In genomic region chr2:127434515-127434914, GRCh38 we compare ENCODE assay signal across 40 cellular contexts. TPM values are rescaled to one million over a fixed set of nuclear protein-coding genes. Genes with fewer than 3 reads are reported as not detected.
A peak's percentile ranks its signal among the peaks of the same experiment; 100 is the strongest.
DNase-seq lines count a peak whose midpoint lies in the region; ATAC-seq, FAIRE-seq and TF ChIP-seq lines count a peak whose summit lies in the region.
"Had no signal": no experiment of that assay in that cellular context is flagged by ENCODE, and none has a peak within 500 bp of the region (broad histone marks: within the 10 kb centered on the region; RNA-seq: fewer than 3 reads in every experiment).

No MANE protein-coding gene starts in this region.

- H4K20me1 ChIP-seq in K562 (replicated peaks; ENCODE audit: control insufficient read depth, insufficient read depth, low read length): no peaks in the 10 kb centered on the region
- H4K20me1 ChIP-seq: BLaER1; BLaER1 treated with 17β-estradiol and CSF1 and Interleukin-3, amounts not matched to agents 10 nM and 100 nM had no signal

- no peaks in the 10 kb centered on the region for H3K9me3 ChIP-seq in HEK293 (ENCODE audit: control insufficient read depth, insufficient read depth, low read depth, low read length)
- H3K9me3 ChIP-seq in K562 (replicated peaks; ENCODE audit: control insufficient read depth, insufficient read depth, low read depth, low read length): no peaks in the 10 kb centered on the region
- peaks cover 0 to 4% of the 10 kb centered on the region in 2 donors for H3K9me3 ChIP-seq in lung (ENCODE audit: control insufficient read depth in 2 of 2, insufficient read depth in 1 of 2, low read length in 1 of 2)
- H3K9me3 ChIP-seq: BE2C, Caco-2 had no signal

- H3K27me3 ChIP-seq in K562 (ENCODE audit: control insufficient read depth in 2 of 2, insufficient read depth in 2 of 2, low read length in 2 of 2): peaks cover 2 to 19% of the 10 kb centered on the region in 2 experiments; a peak in 2 of 5 replicates
- no peaks in the 10 kb centered on the region for H3K27me3 ChIP-seq in lung (ENCODE audit: control insufficient read depth, insufficient read depth)
- H3K27me3 ChIP-seq: BE2C; BLaER1; BLaER1 treated with 17β-estradiol and CSF1 and Interleukin-3, amounts not matched to agents 10 nM and 100 nM had no signal

- H3K79me2 ChIP-seq in K562 (ENCODE audit: control insufficient read depth, insufficient read depth, low read length): no peaks in the 10 kb centered on the region

- 18% methylated on average over 6 of the region's 6 CpGs for whole genome bisulfite sequencing in K562 (ENCODE audit: insufficient coverage, low coverage, missing lambda C conversion rate)
- 92 to 97% methylated on average over 6 of the region's 6 CpGs for WGBS in lung, 2 donors

- no peaks in the 10 kb centered on the region for H3K36me3 Mint-ChIP-seq in osteocyte (ENCODE audit: unreplicated experiment)
- H3K36me3 Mint-ChIP-seq: CD14-positive monocyte; CD4-positive, alpha-beta memory T cell; CD4-positive, CD25-positive, alpha-beta regulatory T cell; CD8-positive, alpha-beta memory T cell; CD8-positive, alpha-beta T cell had no signal

- in situ Hi-C loops in K562 (cut with MboI): no loop called here

- H3K4me2 ChIP-seq in K562 (ENCODE audit: insufficient read depth, low read length): no peak overlapping the region
- H3K4me2 ChIP-seq: A549; BLaER1; BLaER1 treated with 17β-estradiol and CSF1 and Interleukin-3, amounts not matched to agents 10 nM and 100 nM had no signal

- FAIRE-seq in K562 (lab: Jason Lieb, UNC): peak; percentile 15
- FAIRE-seq: A204.1, A549, D721Med had no signal

- no TSS peak for BruUV-seq in K562 (replicated peaks; lab: Mats Ljungman, UMichigan)

- no peaks in the 10 kb centered on the region for H3K9me3 Mint-ChIP-seq in osteocyte (ENCODE audit: unreplicated experiment)
- H3K9me3 Mint-ChIP-seq: CD4-positive, alpha-beta T cell; CD8-positive, alpha-beta T cell had no signal

- no peak overlapping the region for H2AFZ ChIP-seq in K562 (ENCODE audit: low read depth, low read length)

- H3K9me1 ChIP-seq in K562 (ENCODE audit: control insufficient read depth, insufficient read depth, low read length): no peaks in the 10 kb centered on the region

- no peaks in the 10 kb centered on the region for H3K27me3 Mint-ChIP-seq in osteocyte (ENCODE audit: unreplicated experiment)
- H3K27me3 Mint-ChIP-seq: B cell; CD4-positive, alpha-beta memory T cell; CD4-positive, alpha-beta T cell; CD4-positive, CD25-positive, alpha-beta regulatory T cell; CD8-positive, alpha-beta memory T cell had no signal

- no peak overlapping the region for H3K9ac ChIP-seq in K562 (ENCODE audit: insufficient read depth in 1 of 2, low read depth in 2 of 2, low read length in 2 of 2)
- H3K9ac ChIP-seq: BLaER1; BLaER1 treated with 17β-estradiol and CSF1 and Interleukin-3, amounts not matched to agents 10 nM and 100 nM had no signal

- no peak for TF ChIP-seq RAD21 in K562 (CRISPR knock-in tag; conservative IDR thresholded peaks at IDR 0.05 in 1 of 2, IDR thresholded peaks at IDR 0.05 in 1 of 2)

- intact Hi-C loops in K562 (cut with micrococcal nuclease): no loop called here

- H3K27ac ChIP-seq in HEK293 (ENCODE audit: extremely low read depth, low read depth, low read length) (no peak overlapping the region), K562 (ENCODE audit: extremely low read depth, low read depth, low read length) (no peak overlapping the region), lung (ENCODE audit: low read depth in 1 of 2, low read length in 1 of 2) (no peak overlapping the region)
- H3K27ac ChIP-seq: 22Rv1; A549; BLaER1; BLaER1 treated with 17β-estradiol and CSF1 and Interleukin-3, amounts not matched to agents 10 nM and 100 nM; C4-2B had no signal

- TF ChIP-seq EP300 in K562 (IDR thresholded peaks at IDR 0.05; ENCODE audit: low read length): no peak

- CTCF ChIA-PET in HEK293 (lab: Yijun Ruan, JAX): no interaction called here
- CTCF ChIA-PET in K562 (lab: Yijun Ruan, JAX; ENCODE audit: low intra/inter-chr PET ratio): no interaction called here

- ATAC-seq in K562: no peak
- no peak for ATAC-seq in lung (ENCODE audit: insufficient read depth, low FRiP score)
- ATAC-seq in HG02571 (IDR thresholded peaks at IDR 0.05; ENCODE audit: unreplicated experiment): no peak
- ATAC-seq: A549; CD8-positive, alpha-beta T cell had no signal

- no peak overlapping the region for H3K27ac Mint-ChIP-seq in osteocyte (ENCODE audit: unreplicated experiment)
- H3K27ac Mint-ChIP-seq: B cell; CD14-positive monocyte; CD4-positive, alpha-beta T cell; CD4-positive, CD25-positive, alpha-beta regulatory T cell; CD8-positive, alpha-beta memory T cell; CD8-positive, alpha-beta T cell had no signal

- no peak overlapping the region for H3K4me3 Mint-ChIP-seq in osteocyte (ENCODE audit: unreplicated experiment)
- H3K4me3 Mint-ChIP-seq: B cell; CD14-positive monocyte; CD4-positive, alpha-beta memory T cell; CD4-positive, alpha-beta T cell; CD4-positive, CD25-positive, alpha-beta regulatory T cell; CD8-positive, alpha-beta memory T cell; CD8-positive, alpha-beta T cell had no signal

- POLR2A ChIA-PET in HEK293 (lab: Yijun Ruan, JAX): interaction anchor here (1.5 to 1.7 kb wide), 2 partner anchors 9 to 12 kb away, joined by 3 to 4 read pairs; no protein-coding TSS in a partner anchor
- POLR2A ChIA-PET in K562 (lab: Yijun Ruan, JAX): no interaction called here

- no peak for TF ChIP-seq POLR2A in K562 (conservative IDR thresholded peaks at IDR 0.05)

- peaks cover 11% of the 10 kb centered on the region for H3K4me1 Mint-ChIP-seq in osteocyte (ENCODE audit: unreplicated experiment)
- H3K4me1 Mint-ChIP-seq: B cell; CD14-positive monocyte; CD4-positive, alpha-beta memory T cell; CD4-positive, CD25-positive, alpha-beta regulatory T cell; CD8-positive, alpha-beta memory T cell had no signal

- TF ChIP-seq CTCF in HEK293 (tag by site-specific recombination; IDR thresholded peaks at IDR 0.05) (no peak), K562 (IDR thresholded peaks at IDR 0.05 in 2 of 3, conservative IDR thresholded peaks at IDR 0.05 in 1 of 3; ENCODE audit: insufficient read depth in 2 of 3, low read depth in 1 of 3, low read length in 3 of 3) (no peak), lung (IDR thresholded peaks at IDR 0.05; ENCODE audit: control extremely low read depth, extremely low read depth) (no peak), osteocyte (IDR thresholded peaks at IDR 0.05) (no peak)

- H3K4me3 ChIP-seq in HEK293 (ENCODE audit: low read depth, low read length) (no peak overlapping the region), K562 (no peak overlapping the region), lung (no peak overlapping the region)
- H3K4me3 ChIP-seq: A549; BLaER1; BLaER1 treated with 17β-estradiol and CSF1 and Interleukin-3, amounts not matched to agents 10 nM and 100 nM had no signal

- no peaks in the 10 kb centered on the region for H3K4me1 ChIP-seq in HEK293 (ENCODE audit: control insufficient read depth, insufficient read depth, low read length)
- no peaks in the 10 kb centered on the region for H3K4me1 ChIP-seq in K562 (replicated peaks in 1 of 2; ENCODE audit: control insufficient read depth in 2 of 2, insufficient read depth in 2 of 2, low read length in 2 of 2)
- H3K4me1 ChIP-seq in lung (ENCODE audit: control insufficient read depth in 2 of 2, insufficient read depth in 2 of 2, low read length in 2 of 2): no peaks in the 10 kb centered on the region
- H3K4me1 ChIP-seq: BE2C, BLaER1 had no signal

- H3K36me3 ChIP-seq in HEK293 (ENCODE audit: control insufficient read depth in 2 of 2, insufficient read depth in 1 of 2, low read length in 2 of 2) (no peaks in the 10 kb centered on the region), K562 (ENCODE audit: control insufficient read depth, insufficient read depth, low read length) (no peaks in the 10 kb centered on the region), lung (ENCODE audit: control insufficient read depth in 2 of 2, insufficient read depth in 2 of 2, low read length in 2 of 2) (peaks cover 0 to 2% of the 10 kb centered on the region in 2 donors)
- H3K36me3 ChIP-seq: BE2C; BLaER1 treated with 17β-estradiol and CSF1 and Interleukin-3, amounts not matched to agents 10 nM and 100 nM had no signal

- no peak for DNase-seq in K562 (ENCODE audit: extremely low read depth in 1 of 4, low spot score in 3 of 4)
- peak; percentile 15 for DNase-seq in lung (ENCODE audit: low spot score)
- peak; percentile 48 for DNase-seq in osteocyte (ENCODE audit: extremely low spot score, unreplicated experiment)
- no peak for DNase-seq in OCI-M1 (lab: John Stamatoyannopoulos, UW)
- DNase-seq in dedifferentiated amniotic fluid mesenchymal stem cell (ENCODE audit: extremely low spot score): no peak
- no peak for DNase-seq in NCI-H1417 (lab: John Stamatoyannopoulos, UW)
- DNase-seq: 8988T; ACHN; AML-193; BE2C; C1 segment of cervical spinal cord; Caco-2; Calu3; CD4-positive, alpha-beta memory T cell; CD4-positive, alpha-beta T cell; CD4-positive, CD25-positive, alpha-beta regulatory T cell; CD8-positive, alpha-beta memory T cell; CD8-positive, alpha-beta T cell; COR-L47; DMS 273 treated with DMSO at 0.1 percent for 48 hours; DMS153; DMS53; DMS79; DMS79 treated with DMSO at 0.1 percent for 48 hours; DND-41; EL had no signal

RNA-seq across cellular contexts. Expression of gene PROC, which starts 16.3 kb away (rescaled TPM):
- total RNA-seq in K562 (2011; cell fraction: chromatin; rRNA removed; ENCODE audit: low replicate concordance): not detected in 2 replicates
- not detected in 2 replicates for total RNA-seq in K562 (2011; cell fraction: nucleolus; rRNA removed)
- not detected in 2 replicates for total RNA-seq in K562 (2011; cell fraction: nucleoplasm; rRNA removed)
- total RNA-seq in K562 (2014; rRNA removed): not detected in 2 replicates
- not detected in 2 replicates for total RNA-seq in K562 (2014; rRNA removed; fragmentation: Illumina TruSeq; extraction: Trizol)
- not detected in 2 replicates for total RNA-seq in K562 (2015; rRNA removed; fragmentation: Illumina TruSeq; extraction: Trizol)
- not detected in 2 replicates for total RNA-seq in K562 (2021)
- not detected in 2 replicates for polyA plus RNA-seq in K562 (2011; rRNA removed)
- polyA plus RNA-seq in K562 (2011; cell fraction: cytosol; rRNA removed): not detected in 2 replicates
- not detected in 2 replicates for polyA plus RNA-seq in K562 (2011; cell fraction: nucleus; rRNA removed)
- 0.14 and 0.25 TPM in 2 replicates for polyA plus RNA-seq in K562 (2012)
- not detected in 2 replicates for polyA plus RNA-seq in K562 (2014; fragmentation: Illumina TruSeq; extraction: Trizol)
- polyA plus RNA-seq in K562 (2014; fragmentation: Nextera tagmentation; extraction: Ambion mirVana): not detected
- polyA plus RNA-seq in K562 (2014; rRNA removed): not detected in 2 replicates
- not detected in 2 replicates for polyA minus RNA-seq in K562 (2011; rRNA and poly(A)+ RNA removed)
- polyA minus RNA-seq in K562 (2011; cell fraction: cytosol; rRNA and poly(A)+ RNA removed): not detected in 2 replicates
- not detected in 2 replicates for polyA minus RNA-seq in K562 (2011; cell fraction: nucleus; rRNA and poly(A)+ RNA removed)
- under 1 TPM in 1 of 2 donors, not detected in 1; 0.37 TPM for total RNA-seq in lung
- polyA plus RNA-seq in lung: under 1 TPM; 0.10 to 0.22 TPM
- 1.6 and 2.5 TPM in 2 replicates for total RNA-seq in osteocyte
- total RNA-seq: A673; B cell; CD4-positive, alpha-beta memory T cell; CD4-positive, CD25-positive, alpha-beta regulatory T cell; Daoy had no signal
- polyA plus RNA-seq: AG04450; CD14-positive monocyte; CD4-positive, alpha-beta memory T cell; CD8-positive, alpha-beta memory T cell had no signal

RNA-seq across cellular contexts. Expression of gene MAP3K2, which starts 46.7 kb away (rescaled TPM):
- 11.9 and 21.7 TPM in 2 replicates for total RNA-seq in K562 (2011; cell fraction: chromatin; rRNA removed; ENCODE audit: low replicate concordance)
- 4.2 and 6.8 TPM in 2 replicates for total RNA-seq in K562 (2011; cell fraction: nucleolus; rRNA removed)
- 7.3 and 14.1 TPM in 2 replicates for total RNA-seq in K562 (2011; cell fraction: nucleoplasm; rRNA removed)
- total RNA-seq in K562 (2014; rRNA removed) (7.1 and 12.1 TPM in 2 replicates), K562 (2014; rRNA removed; fragmentation: Illumina TruSeq; extraction: Trizol) (9.0 and 10.0 TPM in 2 replicates), K562 (2015; rRNA removed; fragmentation: Illumina TruSeq; extraction: Trizol) (8.3 TPM in 2 replicates), K562 (2021) (14.2 and 15.5 TPM in 2 replicates), lung (10 to 100 TPM; 50.1 to 81.0 TPM), osteocyte (60.9 and 63.9 TPM in 2 replicates)
- polyA plus RNA-seq in K562 (2011; rRNA removed) (5.4 and 5.7 TPM in 2 replicates), K562 (2014; fragmentation: Illumina TruSeq; extraction: Trizol) (5.0 and 5.3 TPM in 2 replicates), K562 (2014; fragmentation: Nextera tagmentation; extraction: Ambion mirVana) (1 to 10 TPM; 1.2 to 2.6 TPM), K562 (2014; rRNA removed) (4.8 and 4.9 TPM in 2 replicates), lung (10 to 100 TPM in 1 of 2 donors, 1 to 10 TPM in 1; 8.1 to 11.6 TPM)
- polyA plus RNA-seq in K562 (2011; cell fraction: cytosol; rRNA removed): 1.9 and 2.8 TPM in 2 replicates
- 11.4 and 11.5 TPM in 2 replicates for polyA plus RNA-seq in K562 (2011; cell fraction: nucleus; rRNA removed)
- polyA plus RNA-seq in K562 (2012): 3.4 and 3.5 TPM in 2 replicates
- polyA minus RNA-seq in K562 (2011; rRNA and poly(A)+ RNA removed): 15.4 and 22.1 TPM in 2 replicates
- 8.7 and 10.0 TPM in 2 replicates for polyA minus RNA-seq in K562 (2011; cell fraction: cytosol; rRNA and poly(A)+ RNA removed)
- polyA minus RNA-seq in K562 (2011; cell fraction: nucleus; rRNA and poly(A)+ RNA removed): 8.6 and 14.6 TPM in 2 replicates

Comparison
In these comparisons a context has a peak if more than half of its experiments do, and no peak if none do; other contexts are left out.
1. DNase-seq: peak in lung (single experiment) and osteocyte (single experiment); none in K562 (0 of 4), OCI-M1 (single experiment), dedifferentiated amniotic fluid mesenchymal stem cell (single experiment) and NCI-H1417 (0 of 3).